ENCODE assay signal across 25 cellular contexts in genomic region chr16:78916928-78917545, GRCh38.
"Had no signal": no experiment of that assay in that cellular context is flagged by ENCODE, and none has a peak within 500 bp of the region (broad histone marks: within the 10 kb centered on the region; RNA-seq: fewer than 3 reads in every experiment).

No MANE protein-coding gene starts in this region.

- H3K27me3 ChIP-seq: brain microvascular endothelial cell, gastrocnemius medialis, left lung, right lobe of liver, vagina had no signal

- H3K27ac Mint-ChIP-seq: activated CD4-positive, alpha-beta T cell treated with anti-CD3 and anti-CD28 coated beads, Interleukin-2, amount 10 ng/mL, durations not matched to agents 24 days and 14 days; activated CD8-positive, alpha-beta T cell treated with anti-CD3 and anti-CD28 coated beads for 36 hours; activated naive CD4-positive, alpha-beta T cell treated with anti-CD3 and anti-CD28 coated beads, Interleukin-2, amount 10 ng/mL, durations not matched to agents 7 days and 5 days; natural killer cell treated with Interleukin-12 subunit alpha and Interleukin-12 subunit beta and Interleukin-15 and Interleukin-18, amount 100 ng/mL, for 72 hours; progenitor cell of endocrine pancreas; stimulated activated naive CD8-positive, alpha-beta T cell treated with anti-CD3 and anti-CD28 coated beads, Interleukin-15, Interleukin-2, amounts not matched to agents 100 ng/mL and 50 ng/mL, for 24 hours; type B pancreatic cell had no signal

- H3K9me3 ChIP-seq: gastrocnemius medialis, right lobe of liver, vagina had no signal

- H3K4me1 ChIP-seq: gastrocnemius medialis, left lung, lower lobe of right lung, right lobe of liver, vagina had no signal

- H3K4me3 ChIP-seq: gastrocnemius medialis, left lung, lower lobe of right lung, mucosa of descending colon, right lobe of liver, skin epidermis, thoracic aorta, vagina had no signal

- H3K27ac ChIP-seq: brain microvascular endothelial cell, epithelial cell of prostate, gastrocnemius medialis, left lung, lower lobe of right lung, right lobe of liver, skin epidermis, thoracic aorta, vagina had no signal

- H3K27me3 Mint-ChIP-seq: activated CD4-positive, alpha-beta T cell treated with anti-CD3 and anti-CD28 coated beads, Interleukin-2, amount 10 ng/mL, durations not matched to agents 24 days and 14 days; activated CD8-positive, alpha-beta T cell treated with anti-CD3 and anti-CD28 coated beads for 36 hours; activated naive CD4-positive, alpha-beta T cell treated with anti-CD3 and anti-CD28 coated beads, Interleukin-2, amount 10 ng/mL, durations not matched to agents 7 days and 5 days; progenitor cell of endocrine pancreas; stimulated activated naive CD8-positive, alpha-beta T cell treated with anti-CD3 and anti-CD28 coated beads, Interleukin-15, Interleukin-2, amounts not matched to agents 100 ng/mL and 50 ng/mL, for 24 hours; type B pancreatic cell had no signal

- DNase-seq: activated CD4-positive, alpha-beta T cell treated with anti-CD3 and anti-CD28 coated beads, Interleukin-2, amount 10 ng/mL, durations not matched to agents 24 days and 14 days; activated CD8-positive, alpha-beta T cell treated with anti-CD3 and anti-CD28 coated beads for 36 hours; activated effector memory CD4-positive, alpha-beta T cell treated with anti-CD3 and anti-CD28 coated beads, Interleukin-2, amount 50 U/mL, for 16 hours; activated naive CD4-positive, alpha-beta T cell treated with anti-CD3 and anti-CD28 coated beads, Interleukin-2, amount 10 ng/mL, durations not matched to agents 7 days and 5 days; amniotic stem cell; brain microvascular endothelial cell; caudate nucleus; gastrocnemius medialis; glutamatergic neuron; left lung; lower lobe of right lung; mesenchymal stem cell; mucosa of descending colon; right lobe of liver; stimulated activated CD4-positive, alpha-beta T cell treated with anti-CD3 and anti-CD28 coated beads, Interleukin-12 subunit alpha, Interleukin-12 subunit beta, amount 100 ng/mL, for 4 hours; stimulated activated CD4-positive, alpha-beta T cell treated with anti-CD3 and anti-CD28 coated beads, Interleukin-4, amount 100 ng/mL, for 1 hour; T-helper 9 cell had no signal

- H3K4me3 Mint-ChIP-seq: activated CD4-positive, alpha-beta T cell treated with anti-CD3 and anti-CD28 coated beads, Interleukin-2, amount 10 ng/mL, durations not matched to agents 24 days and 14 days; activated CD8-positive, alpha-beta T cell treated with anti-CD3 and anti-CD28 coated beads for 36 hours; activated naive CD4-positive, alpha-beta T cell treated with anti-CD3 and anti-CD28 coated beads, Interleukin-2, amount 10 ng/mL, durations not matched to agents 7 days and 5 days; natural killer cell treated with Interleukin-12 subunit alpha and Interleukin-12 subunit beta and Interleukin-15 and Interleukin-18, amount 100 ng/mL, for 72 hours; stimulated activated naive CD8-positive, alpha-beta T cell treated with anti-CD3 and anti-CD28 coated beads, Interleukin-15, Interleukin-2, amounts not matched to agents 100 ng/mL and 50 ng/mL, for 24 hours; type B pancreatic cell had no signal

- H3K36me3 ChIP-seq: brain microvascular endothelial cell, gastrocnemius medialis, left lung, lower lobe of right lung, right lobe of liver, thoracic aorta, vagina had no signal

- ATAC-seq: activated CD8-positive, alpha-beta T cell treated with anti-CD3 and anti-CD28 coated beads for 36 hours; gastrocnemius medialis; left lung; lower lobe of right lung; mucosa of descending colon; natural killer cell treated with Interleukin-12 subunit alpha and Interleukin-12 subunit beta and Interleukin-15 and Interleukin-18, amount 100 ng/mL, for 72 hours had no signal
